ENCODE assay signal across 13 cellular contexts in the genomic region with DNA sequence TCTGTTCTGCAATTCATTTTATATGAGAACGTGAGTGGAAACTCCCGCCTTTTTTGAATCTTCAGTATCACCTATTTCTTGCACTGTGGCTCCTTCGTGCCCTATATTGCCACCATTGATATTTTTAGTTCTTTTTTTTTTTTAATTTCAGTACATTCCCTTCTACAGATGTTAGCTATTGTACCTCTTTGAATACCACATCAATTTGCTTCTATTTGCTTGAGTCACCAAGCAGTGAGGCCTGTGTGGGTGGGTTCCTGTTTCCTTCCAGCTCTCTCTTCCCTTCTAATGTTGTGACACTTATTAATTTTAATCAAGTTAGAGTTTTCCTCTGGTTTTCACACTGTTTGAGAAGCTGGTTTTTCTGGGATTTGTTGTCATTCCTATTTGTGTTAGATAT. TPM values are rescaled to one million over a fixed set of nuclear protein-coding genes. Genes with fewer than 3 reads are reported as not detected.
A peak's percentile ranks its signal among the peaks of the same experiment; 100 is the strongest.
DNase-seq lines count a peak whose midpoint lies in the region; ATAC-seq, FAIRE-seq and TF ChIP-seq lines count a peak whose summit lies in the region.
"Had no signal": no experiment of that assay in that cellular context is flagged by ENCODE, and none has a peak within 500 bp of the region (broad histone marks: within the 10 kb centered on the region; RNA-seq: fewer than 3 reads in every experiment).

No MANE protein-coding gene starts in this region.

- no peaks in the 10 kb centered on the region for H3K79me2 ChIP-seq in GM23338 (replicated peaks; ENCODE audit: insufficient read depth)

- H3K27me3 Mint-ChIP-seq in IgD-negative memory B cell (no peaks in the 10 kb centered on the region), GM23338 (ENCODE audit: insufficient read depth, low read depth, poor library complexity) (peaks cover 3% of the 10 kb centered on the region)
- H3K27me3 Mint-ChIP-seq: activated naive CD8-positive, alpha-beta T cell treated with anti-CD3 and anti-CD28 coated beads, Interleukin-2, amount 10 ng/mL, durations not matched to agents 7 days and 5 days had no signal

- H3K9me3 Mint-ChIP-seq in IgD-negative memory B cell (no peaks in the 10 kb centered on the region), GM23338 (no peaks in the 10 kb centered on the region)
- H3K9me3 Mint-ChIP-seq: activated naive CD8-positive, alpha-beta T cell treated with anti-CD3 and anti-CD28 coated beads, Interleukin-2, amount 10 ng/mL, durations not matched to agents 7 days and 5 days had no signal

- no peak for ATAC-seq in GM23338

- peak overlapping the region in 1 of 4 donors; percentile 60 for H3K4me3 Mint-ChIP-seq in IgD-negative memory B cell
- no peak overlapping the region for H3K4me3 Mint-ChIP-seq in GM23338
- H3K4me3 Mint-ChIP-seq: activated naive CD8-positive, alpha-beta T cell treated with anti-CD3 and anti-CD28 coated beads, Interleukin-2, amount 10 ng/mL, durations not matched to agents 7 days and 5 days had no signal

- FAIRE-seq in GM12891 (lab: Jason Lieb, UNC), result peak; percentile 58

- no peaks in the 10 kb centered on the region for H3F3A ChIP-seq in GM23338 (replicated peaks; ENCODE audit: low read depth)

- no peaks in the 10 kb centered on the region for H3K9me3 ChIP-seq in BLaER1
- no peaks in the 10 kb centered on the region for H3K9me3 ChIP-seq in breast epithelium
- H3K9me3 ChIP-seq: uterus had no signal

- no peak for DNase-seq in GM12891 (ENCODE audit: insufficient read length, low spot score)
- DNase-seq in fibroblast of pulmonary artery (ENCODE audit: low read depth), result peak; percentile 25
- no peak for DNase-seq in NCI-H524 (lab: John Stamatoyannopoulos, UW)
- no peak for DNase-seq in effector CD4-positive, alpha-beta T cell
- DNase-seq in breast epithelium (ENCODE audit: low spot score in 2 of 2), result no peak
- DNase-seq in GM23338 (ENCODE audit: low spot score), result no peak
- DNase-seq: activated naive CD8-positive, alpha-beta T cell treated with anti-CD3 and anti-CD28 coated beads, Interleukin-2, amount 10 ng/mL, durations not matched to agents 7 days and 5 days; DMS53; NCI-H446; SHP77; uterus had no signal

- no peaks in the 10 kb centered on the region for H4K20me1 ChIP-seq in BLaER1
- peaks cover 2% of the 10 kb centered on the region for H4K20me1 ChIP-seq in GM23338 (replicated peaks; ENCODE audit: insufficient read depth)

- H3K4me3 ChIP-seq in BLaER1 (no peak overlapping the region), fibroblast of pulmonary artery (replicated peaks; ENCODE audit: low read depth, low read length) (no peak overlapping the region), breast epithelium (no peak overlapping the region), GM23338 (no peak overlapping the region)
- H3K4me3 ChIP-seq: uterus had no signal

- H3K4me1 ChIP-seq in BLaER1 (peaks cover 28% of the 10 kb centered on the region), breast epithelium (no peaks in the 10 kb centered on the region), GM23338 (ENCODE audit: insufficient read depth) (0 out of 2 replicates have a peak, but pooled peaks cover 2% of the 10 kb centered on the region)
- H3K4me1 ChIP-seq: uterus had no signal

- TF ChIP-seq POLR2A in GM12891 (IDR thresholded peaks at IDR 0.05; ENCODE audit: low read depth, low read length) (no peak), breast epithelium (IDR thresholded peaks at IDR 0.05) (no peak)

- H3K4me1 Mint-ChIP-seq in IgD-negative memory B cell (peaks cover 17 to 26% (median 21%) of the 10 kb centered on the region in 3 donors), GM23338 (peaks cover 8% of the 10 kb centered on the region; the same call in 2 of the 3 replicates)

- H3K27ac ChIP-seq in BLaER1, result no peak overlapping the region
- H3K27ac ChIP-seq in breast epithelium, result no peak overlapping the region
- H3K27ac ChIP-seq in GM23338 (ENCODE audit: low read depth), result no peak overlapping the region
- H3K27ac ChIP-seq: uterus had no signal

- no peak for TF ChIP-seq CTCF in fibroblast of pulmonary artery (IDR thresholded peaks at IDR 0.05; ENCODE audit: low read length, missing control alignments)
- TF ChIP-seq CTCF in breast epithelium (IDR thresholded peaks at IDR 0.05), result no peak
- TF ChIP-seq CTCF in GM23338 (conservative IDR thresholded peaks at IDR 0.05; ENCODE audit: low read depth in 2 of 2), result no peak

- peaks cover 45% of the 10 kb centered on the region for H3K36me3 ChIP-seq in BLaER1
- no peaks in the 10 kb centered on the region for H3K36me3 ChIP-seq in breast epithelium
- H3K36me3 ChIP-seq in GM23338 (ENCODE audit: insufficient read depth), result no peaks in the 10 kb centered on the region; the same call in 1 of the 2 replicates
- H3K36me3 ChIP-seq: uterus had no signal

- no peaks in the 10 kb centered on the region for H3K27me3 ChIP-seq in BLaER1
- no peaks in the 10 kb centered on the region for H3K27me3 ChIP-seq in breast epithelium
- H3K27me3 ChIP-seq in GM23338 (ENCODE audit: insufficient read depth), result no peaks in the 10 kb centered on the region
- H3K27me3 ChIP-seq: uterus had no signal

- no peaks in the 10 kb centered on the region for H3K9me2 ChIP-seq in GM23338 (ENCODE audit: insufficient read depth)

- H3K4me2 ChIP-seq in BLaER1, result peak overlapping the region; percentile 51
- no peak overlapping the region for H3K4me2 ChIP-seq in GM23338

- intact Hi-C loops in breast epithelium (cut with DNase I; ENCODE audit: low total_unique reads), result no loop called here

- H3K36me3 Mint-ChIP-seq in IgD-negative memory B cell, result peaks cover 14% of the 10 kb centered on the region
- H3K36me3 Mint-ChIP-seq in GM23338 (ENCODE audit: low read depth), result peaks cover 29% of the 10 kb centered on the region

- H3K9ac ChIP-seq in BLaER1, result peak overlapping the region; percentile 26; the same call in 1 of the 2 replicates

- no peak overlapping the region for H2AFZ ChIP-seq in GM23338

- H3K27ac Mint-ChIP-seq in IgD-negative memory B cell (peak overlapping the region in 2 of 3 donors; percentile 22), GM23338 (no peak overlapping the region)
- H3K27ac Mint-ChIP-seq: activated naive CD8-positive, alpha-beta T cell treated with anti-CD3 and anti-CD28 coated beads, Interleukin-2, amount 10 ng/mL, durations not matched to agents 7 days and 5 days had no signal

TF ChIP-seq in GM12891, 5 proteins besides CTCF, POLR2A, EP300 and RAD21:
- TF ChIP-seq TAF1 (IDR thresholded peaks at IDR 0.05; ENCODE audit: low read depth, low read length), result no peak
- TF ChIP-seq SPI1 (IDR thresholded peaks at IDR 0.05; ENCODE audit: low read depth, low read length), result peak; percentile 77

TF ChIP-seq in GM23338, 12 proteins besides CTCF, POLR2A, EP300 and RAD21:
- TF ChIP-seq NANOG (IDR thresholded peaks at IDR 0.05; ENCODE audit: borderline replicate concordance), result no peak
- TF ChIP-seq ZNF114 (CRISPR knock-in tag; IDR thresholded peaks at IDR 0.05), result no peak
- TF ChIP-seq, protein P1, sequence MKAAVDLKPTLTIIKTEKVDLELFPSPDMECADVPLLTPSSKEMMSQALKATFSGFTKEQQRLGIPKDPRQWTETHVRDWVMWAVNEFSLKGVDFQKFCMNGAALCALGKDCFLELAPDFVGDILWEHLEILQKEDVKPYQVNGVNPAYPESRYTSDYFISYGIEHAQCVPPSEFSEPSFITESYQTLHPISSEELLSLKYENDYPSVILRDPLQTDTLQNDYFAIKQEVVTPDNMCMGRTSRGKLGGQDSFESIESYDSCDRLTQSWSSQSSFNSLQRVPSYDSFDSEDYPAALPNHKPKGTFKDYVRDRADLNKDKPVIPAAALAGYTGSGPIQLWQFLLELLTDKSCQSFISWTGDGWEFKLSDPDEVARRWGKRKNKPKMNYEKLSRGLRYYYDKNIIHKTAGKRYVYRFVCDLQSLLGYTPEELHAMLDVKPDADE (IDR thresholded peaks at IDR 0.05), result no peak
- TF ChIP-seq REST (IDR thresholded peaks at IDR 0.05; ENCODE audit: unreplicated experiment), result no peak
- TF ChIP-seq JUNB (IDR thresholded peaks at IDR 0.05; ENCODE audit: unreplicated experiment), result no peak
- no peak for TF ChIP-seq ZNF331 (CRISPR knock-in tag; IDR thresholded peaks at IDR 0.05; ENCODE audit: low read depth)
- no peak for TF ChIP-seq POLR2AphosphoS5 (IDR thresholded peaks at IDR 0.05; ENCODE audit: low read depth)

RNA-seq across cellular contexts. Expression of gene HACD2, which starts 8.7 kb away (rescaled TPM):
- 5.7 TPM for polyA plus RNA-seq in GM12891 (2012; ENCODE audit: low read depth, missing spikeins)
- polyA plus RNA-seq in IgD-negative memory B cell (23.9 TPM), GM23338 (2016; fragmentation: Nextera tagmentation; extraction: Ambion mirVana) (12.5 and 13.4 TPM in 2 replicates)
- total RNA-seq in breast epithelium, result 10 to 100 TPM; 29.5 to 61.0 (median 55.9) TPM
- 29.9 and 31.5 TPM in 2 replicates for total RNA-seq in GM23338 (2014; rRNA removed; shearing (Covaris generic))
